ENCODE assay signal across 9 cellular contexts in the genomic region with DNA sequence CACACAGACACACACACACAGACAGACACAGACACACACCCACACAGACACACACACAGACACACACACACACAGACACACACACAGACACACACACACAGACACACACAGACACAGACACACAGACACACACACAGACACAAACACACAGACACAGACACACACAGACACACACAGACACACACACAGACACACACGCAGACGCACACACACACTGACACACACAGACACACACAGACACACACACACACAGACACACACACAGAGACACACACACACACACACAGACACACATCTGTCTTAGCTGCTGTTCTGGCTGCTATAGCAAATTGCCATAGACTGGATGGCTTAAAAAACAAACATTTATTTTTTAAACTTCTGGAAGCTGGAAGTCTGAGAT. TPM values are rescaled to one million over a fixed set of nuclear protein-coding genes. Genes with fewer than 3 reads are reported as not detected.
DNase-seq lines count a peak whose midpoint lies in the region; ATAC-seq and TF ChIP-seq lines count a peak whose summit lies in the region.
"Not testable (repeated sequence)": the region's sequence is repeated elsewhere in the genome, so short reads cannot be mapped to it uniquely, and the experiment has no call there.
"Had no signal": no experiment of that assay in that cellular context is flagged by ENCODE, and none has a peak within 500 bp of the region (broad histone marks: within the 10 kb centered on the region; RNA-seq: fewer than 3 reads in every experiment).

No MANE protein-coding gene starts in this region.

- H3K18ac ChIP-seq in mesenchymal stem cell (ENCODE audit: low read depth in 1 of 2, low read length in 2 of 2) = not testable (repeated sequence)

- H3K27me3 ChIP-seq in BLaER1 treated with 17β-estradiol and CSF1 and Interleukin-3, amounts not matched to agents 10 nM and 100 nM; WERI-Rb-1 (ENCODE audit: insufficient read depth, low read depth, severe bottlenecking); gastroesophageal sphincter; neural progenitor cell; suprapubic skin: not testable (repeated sequence)
- peaks cover 5 to 18% of the 10 kb centered on the region in 2 experiments for H3K27me3 ChIP-seq in mesenchymal stem cell (ENCODE audit: control insufficient read depth in 1 of 2, insufficient read depth in 1 of 2, low read length in 2 of 2)

- TF ChIP-seq EP300 in gastroesophageal sphincter (IDR thresholded peaks at IDR 0.05); suprapubic skin (IDR thresholded peaks at IDR 0.05): not testable (repeated sequence)

- not testable (repeated sequence) for DNase-seq in WERI-Rb-1; mesenchymal stem cell; neural progenitor cell (ENCODE audit: low spot score); suprapubic skin (ENCODE audit: low spot score in 2 of 2)

- not testable (repeated sequence) for H3K4me3 ChIP-seq in BLaER1 treated with 17β-estradiol and CSF1 and Interleukin-3, amounts not matched to agents 10 nM and 100 nM; HEK293 (ENCODE audit: low read depth, low read length); WERI-Rb-1 (ENCODE audit: low read depth, low read length); gastroesophageal sphincter; mesenchymal stem cell (ENCODE audit: insufficient read depth in 1 of 2, low read depth in 1 of 2, low read length in 2 of 2); neural progenitor cell; suprapubic skin

- H3K36me3 ChIP-seq in BLaER1 treated with 17β-estradiol and CSF1 and Interleukin-3, amounts not matched to agents 10 nM and 100 nM; HEK293 (ENCODE audit: control insufficient read depth in 2 of 2, insufficient read depth in 1 of 2, low read length in 2 of 2); WERI-Rb-1; gastroesophageal sphincter; mesenchymal stem cell (ENCODE audit: control insufficient read depth in 1 of 2, insufficient read depth in 2 of 2, low read depth in 1 of 2, low read length in 2 of 2); neural progenitor cell; suprapubic skin: not testable (repeated sequence)

- POLR2A ChIA-PET in HEK293 (lab: Yijun Ruan, JAX) = not testable (repeated sequence)

- not testable (repeated sequence) for H3K79me1 ChIP-seq in mesenchymal stem cell (replicated peaks; ENCODE audit: low read length, poor library complexity, severe bottlenecking)

- TF ChIP-seq CTCF in HEK293 (tag by site-specific recombination; IDR thresholded peaks at IDR 0.05); WERI-Rb-1 (IDR thresholded peaks at IDR 0.05; ENCODE audit: low read depth, low read length); brain (conservative IDR thresholded peaks at IDR 0.05); gastroesophageal sphincter (IDR thresholded peaks at IDR 0.05); neural progenitor cell (IDR thresholded peaks at IDR 0.05); suprapubic skin (IDR thresholded peaks at IDR 0.05): not testable (repeated sequence)

- H2BK15ac ChIP-seq in mesenchymal stem cell (ENCODE audit: low read depth, poor library complexity, severe bottlenecking) = not testable (repeated sequence)

- not testable (repeated sequence) for H2AK5ac ChIP-seq in mesenchymal stem cell (ENCODE audit: low read length, severe bottlenecking)

- H4K91ac ChIP-seq in mesenchymal stem cell (ENCODE audit: low read length) = peak overlapping the region; percentile 18

- H3K4ac ChIP-seq in mesenchymal stem cell (ENCODE audit: low read depth in 1 of 2, low read length in 2 of 2) = not testable (repeated sequence)

- TF ChIP-seq POLR2A in gastroesophageal sphincter (IDR thresholded peaks at IDR 0.05); suprapubic skin (IDR thresholded peaks at IDR 0.05): not testable (repeated sequence)

- H3K23ac ChIP-seq in mesenchymal stem cell (ENCODE audit: low read length in 2 of 2) = not testable (repeated sequence)

- not testable (repeated sequence) for H3K36me3 Mint-ChIP-seq in brain, neural progenitor cell

- not testable (repeated sequence) for ATAC-seq in gastroesophageal sphincter

- peak overlapping the region in 9 of 11 experiments; percentile 68 to 87 (median 72); a peak in 14 of 22 replicates for H3K4me2 ChIP-seq in BLaER1 treated with 17β-estradiol and CSF1 and Interleukin-3, amounts not matched to agents 10 nM and 100 nM
- not testable (repeated sequence) for H3K4me2 ChIP-seq in mesenchymal stem cell (ENCODE audit: low read length, poor library complexity, severe bottlenecking); neural progenitor cell

- not testable (repeated sequence) for H3K79me2 ChIP-seq in neural progenitor cell (ENCODE audit: low read depth)

- peak overlapping the region; percentile 61 to 93 (median 75) for H3K27ac ChIP-seq in BLaER1 treated with 17β-estradiol and CSF1 and Interleukin-3, amounts not matched to agents 10 nM and 100 nM
- H3K27ac ChIP-seq in HEK293 (ENCODE audit: extremely low read depth, low read depth, low read length); mesenchymal stem cell (ENCODE audit: low read length, poor library complexity, severe bottlenecking); neural progenitor cell: not testable (repeated sequence)
- H3K27ac ChIP-seq in WERI-Rb-1 (peak overlapping the region; percentile 75), gastroesophageal sphincter (peak overlapping the region in 3 of 4 donors; percentile 20 to 61 (median 43)), suprapubic skin (peak overlapping the region; percentile 65)

- CTCF ChIA-PET in HEK293 (lab: Yijun Ruan, JAX) = not testable (repeated sequence)

- H3K14ac ChIP-seq in mesenchymal stem cell (ENCODE audit: low read length in 2 of 2) = not testable (repeated sequence)

- H3K4me3 Mint-ChIP-seq in brain (peak overlapping the region in 1 of 5 experiments; percentile 15), neural progenitor cell (peak overlapping the region; percentile 35)

- not testable (repeated sequence) for H3K27me3 Mint-ChIP-seq in brain; neural progenitor cell (ENCODE audit: insufficient read depth, low read depth)

- not testable (repeated sequence) for H2BK5ac ChIP-seq in mesenchymal stem cell (ENCODE audit: low read depth, low read length, poor library complexity, severe bottlenecking)

- H3K9me3 ChIP-seq in BLaER1 treated with 17β-estradiol and CSF1 and Interleukin-3, amounts not matched to agents 10 nM and 100 nM (replicated peaks in 1 of 11); HEK293 (ENCODE audit: control insufficient read depth, insufficient read depth, low read depth, low read length); WERI-Rb-1 (ENCODE audit: severe bottlenecking); gastroesophageal sphincter; mesenchymal stem cell (ENCODE audit: control insufficient read depth, low read length); neural progenitor cell (ENCODE audit: low read depth); suprapubic skin: not testable (repeated sequence)

- H3K4me1 ChIP-seq in BLaER1 treated with 17β-estradiol and CSF1 and Interleukin-3, amounts not matched to agents 10 nM and 100 nM = peaks cover 48 to 95% (median 70%) of the 10 kb centered on the region in 10 experiments
- not testable (repeated sequence) for H3K4me1 ChIP-seq in HEK293 (ENCODE audit: control insufficient read depth, insufficient read depth, low read length); gastroesophageal sphincter; mesenchymal stem cell (ENCODE audit: control insufficient read depth, insufficient read depth, low read depth, low read length)
- peaks cover 20% of the 10 kb centered on the region for H3K4me1 ChIP-seq in neural progenitor cell
- peaks cover 25% of the 10 kb centered on the region for H3K4me1 ChIP-seq in suprapubic skin

- not testable (repeated sequence) for H4K20me1 ChIP-seq in BLaER1 treated with 17β-estradiol and CSF1 and Interleukin-3, amounts not matched to agents 10 nM and 100 nM; neural progenitor cell (ENCODE audit: low read depth)

- H2BK120ac ChIP-seq in mesenchymal stem cell (ENCODE audit: low read depth, low read length) = not testable (repeated sequence)

- H3K4me1 Mint-ChIP-seq in brain (peaks cover 82% of the 10 kb centered on the region), neural progenitor cell (peaks cover 53% of the 10 kb centered on the region)

- peak overlapping the region in 4 of 11 experiments; percentile 62 to 85 (median 78); a peak in 7 of 22 replicates for H3K9ac ChIP-seq in BLaER1 treated with 17β-estradiol and CSF1 and Interleukin-3, amounts not matched to agents 10 nM and 100 nM
- H3K9ac ChIP-seq in mesenchymal stem cell (ENCODE audit: low read length); neural progenitor cell: not testable (repeated sequence)

- H2AFZ ChIP-seq in mesenchymal stem cell (ENCODE audit: low read depth, low read length); neural progenitor cell (replicated peaks): not testable (repeated sequence)

- H3K27ac Mint-ChIP-seq in brain (peak overlapping the region in 3 of 5 experiments; percentile 6 to 77 (median 53)), neural progenitor cell (peak overlapping the region; percentile 34)

- not testable (repeated sequence) for H2BK12ac ChIP-seq in mesenchymal stem cell (ENCODE audit: low read length in 2 of 2)

- H4K8ac ChIP-seq in mesenchymal stem cell (ENCODE audit: low read length) = not testable (repeated sequence)

- H3K9me3 Mint-ChIP-seq in brain, neural progenitor cell: not testable (repeated sequence)

- H3F3A ChIP-seq in neural progenitor cell (ENCODE audit: low read depth) = not testable (repeated sequence)

- 82% methylated on average over 2 of the region's 2 CpGs; no CpG with 5 or more reads in 1 of the 2 donors for WGBS in gastroesophageal sphincter (ENCODE audit: low coverage in 1 of 2), 2 donors
- WGBS in mesenchymal stem cell = 89% methylated on average over 2 of the region's 2 CpGs
- WGBS in suprapubic skin = no CpG with 5 or more reads among the region's 2 CpGs

RNA-seq across cellular contexts. Expression of gene RASGEF1B, which starts 32.4 kb away (rescaled TPM):
- polyA plus RNA-seq in brain (ENCODE audit: insufficient read depth, low read depth, low replicate concordance) = 8.7 TPM
- total RNA-seq in gastroesophageal sphincter (10 to 100 TPM in 2 of 4 donors, 1 to 10 TPM in 2; 4.0 to 14.7 (median 9.4) TPM), neural progenitor cell (ENCODE audit: low replicate concordance) (7.5 and 9.4 TPM in 2 replicates), suprapubic skin (100 to 1,000 TPM in 1 of 4 donors, 10 to 100 TPM in 3; 32.4 to 106 (median 63.0) TPM)
- 0.15 TPM for polyA plus RNA-seq in mesenchymal stem cell (2013, experiment 1 of 2)
- polyA plus RNA-seq in mesenchymal stem cell (2013, experiment 2 of 2) = 0.12 TPM
- total RNA-seq: GM23248 had no signal
